ENCODE assay signal across 1 cellular context in the genomic region with DNA sequence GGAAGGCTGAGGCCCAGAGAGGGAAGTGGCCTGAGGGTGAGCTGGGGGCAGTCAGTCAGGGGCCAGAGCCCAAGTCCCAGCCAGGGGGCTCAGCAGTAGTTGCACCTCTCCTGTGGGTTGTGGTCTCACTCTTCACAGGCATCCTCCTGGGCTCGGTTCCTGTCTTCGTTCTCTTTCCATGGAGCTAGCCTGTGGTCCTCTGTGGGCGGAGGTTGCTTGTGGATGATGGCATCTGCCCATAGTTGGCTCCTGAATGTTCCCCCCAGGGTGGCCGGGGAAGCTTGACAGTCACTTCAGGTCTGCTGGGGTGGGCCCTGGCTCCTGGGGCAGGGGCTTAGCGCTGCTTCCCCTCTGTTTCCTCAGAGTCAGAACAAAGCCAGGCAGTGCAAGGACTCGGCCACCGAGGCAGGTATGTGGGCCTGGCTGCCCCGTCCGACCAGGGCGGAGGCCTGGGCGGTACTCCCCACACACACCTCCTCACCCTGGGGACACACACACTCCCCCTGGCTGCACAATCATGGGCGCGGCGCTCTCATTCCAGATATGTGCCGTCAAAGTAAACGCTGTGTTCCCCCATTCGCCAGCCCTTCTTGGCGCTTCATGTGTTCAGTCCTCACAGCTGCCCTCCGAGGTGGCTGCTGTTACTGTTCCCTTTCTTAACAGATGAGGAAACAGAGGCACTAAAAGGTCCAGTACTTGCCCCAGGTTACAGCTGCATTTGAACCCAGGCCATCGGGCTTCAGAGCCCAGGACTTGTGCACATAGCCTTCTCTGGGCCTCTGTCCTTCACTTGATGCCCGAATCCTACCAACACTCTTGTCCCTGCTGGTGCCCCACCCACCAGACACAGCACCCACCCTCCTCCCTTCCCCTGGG.
TF ChIP-seq lines count a peak whose summit lies in the region.

No MANE protein-coding gene starts in this region.

TF ChIP-seq in HEK293, 187 proteins besides CTCF, POLR2A, EP300 and RAD21 (continued from another document):
- TF ChIP-seq MZF1 (tag by site-specific recombination; IDR thresholded peaks at IDR 0.05; ENCODE audit: borderline replicate concordance) = no peak
- no peak for TF ChIP-seq KLF16 (tag by site-specific recombination; IDR thresholded peaks at IDR 0.05)
- TF ChIP-seq ZNF324 (tag by site-specific recombination; IDR thresholded peaks at IDR 0.05) = no peak
- TF ChIP-seq ZBTB1 (tag by site-specific recombination; IDR thresholded peaks at IDR 0.05) = no peak
- no peak for TF ChIP-seq ZNF16 (tag by site-specific recombination; IDR thresholded peaks at IDR 0.05; ENCODE audit: low read depth)
- no peak for TF ChIP-seq ZNF571 (tag by site-specific recombination; IDR thresholded peaks at IDR 0.05)
- TF ChIP-seq ZNF514 (tag by site-specific recombination; IDR thresholded peaks at IDR 0.05) = no peak
- TF ChIP-seq EGR2 (tag by site-specific recombination; IDR thresholded peaks at IDR 0.05; ENCODE audit: low read depth) = 0 out of 2 replicates have a peak, but pooled peaks have one; percentile 21
- TF ChIP-seq ZBTB48 (tag by site-specific recombination; IDR thresholded peaks at IDR 0.05) = no peak
- no peak for TF ChIP-seq ZNF560 (tag by site-specific recombination; IDR thresholded peaks at IDR 0.05; ENCODE audit: borderline replicate concordance)
- TF ChIP-seq ZIC2 (tag by site-specific recombination; IDR thresholded peaks at IDR 0.05) = peak; percentile 56
- no peak for TF ChIP-seq ZNF621 (tag by site-specific recombination; IDR thresholded peaks at IDR 0.05)
- TF ChIP-seq ZNF155 (tag by site-specific recombination; IDR thresholded peaks at IDR 0.05) = no peak
- TF ChIP-seq ZNF211 (tag by site-specific recombination; IDR thresholded peaks at IDR 0.05; ENCODE audit: low read depth) = no peak
- TF ChIP-seq, protein P1, sequence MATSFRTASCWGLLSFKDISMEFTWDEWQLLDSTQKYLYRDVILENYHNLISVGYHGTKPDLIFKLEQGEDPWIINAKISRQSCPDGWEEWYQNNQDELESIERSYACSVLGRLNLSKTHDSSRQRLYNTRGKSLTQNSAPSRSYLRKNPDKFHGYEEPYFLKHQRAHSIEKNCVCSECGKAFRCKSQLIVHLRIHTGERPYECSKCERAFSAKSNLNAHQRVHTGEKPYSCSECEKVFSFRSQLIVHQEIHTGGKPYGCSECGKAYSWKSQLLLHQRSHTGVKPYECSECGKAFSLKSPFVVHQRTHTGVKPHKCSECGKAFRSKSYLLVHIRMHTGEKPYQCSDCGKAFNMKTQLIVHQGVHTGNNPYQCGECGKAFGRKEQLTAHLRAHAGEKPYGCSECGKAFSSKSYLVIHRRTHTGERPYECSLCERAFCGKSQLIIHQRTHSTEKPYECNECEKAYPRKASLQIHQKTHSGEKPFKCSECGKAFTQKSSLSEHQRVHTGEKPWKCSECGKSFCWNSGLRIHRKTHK (tag by site-specific recombination; IDR thresholded peaks at IDR 0.05) = no peak
- no peak for TF ChIP-seq ZEB2 (tag by site-specific recombination; IDR thresholded peaks at IDR 0.05)
- TF ChIP-seq SCRT2 (tag by site-specific recombination; IDR thresholded peaks at IDR 0.05) = no peak
- no peak for TF ChIP-seq KLF7 (tag by site-specific recombination; IDR thresholded peaks at IDR 0.05; ENCODE audit: borderline replicate concordance)
- TF ChIP-seq GLIS2 (tag by site-specific recombination; IDR thresholded peaks at IDR 0.05) = peak; percentile 15; the same call in 1 of the 2 replicates
- no peak for TF ChIP-seq ZFP69B (tag by site-specific recombination; IDR thresholded peaks at IDR 0.05)
- no peak for TF ChIP-seq ZNF555 (tag by site-specific recombination; conservative IDR thresholded peaks at IDR 0.05)
- no peak for TF ChIP-seq ZNF157 (tag by site-specific recombination; IDR thresholded peaks at IDR 0.05)
- no peak for TF ChIP-seq GLIS1 (tag by site-specific recombination; IDR thresholded peaks at IDR 0.05)
